In the genomic region with DNA sequence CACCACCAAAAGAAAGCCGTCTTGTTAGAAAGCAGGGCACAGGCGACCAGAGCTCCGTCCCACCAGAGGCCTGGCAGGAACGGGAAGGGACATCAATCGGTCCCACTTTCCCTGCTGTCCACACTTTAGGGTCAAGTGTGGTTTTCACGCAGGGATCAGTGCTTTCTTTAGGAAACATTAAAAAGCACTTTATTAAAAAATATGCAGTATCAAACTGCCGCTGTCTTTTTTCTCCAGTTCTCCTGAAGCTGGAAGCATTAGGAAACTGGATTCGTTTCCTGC, we compare ENCODE assay signal across 9 cellular contexts. TPM values are rescaled to one million over a fixed set of nuclear protein-coding genes. Genes with fewer than 3 reads are reported as not detected.
DNase-seq lines count a peak whose midpoint lies in the region; ATAC-seq and TF ChIP-seq lines count a peak whose summit lies in the region.
"Had no signal": no experiment of that assay in that cellular context is flagged by ENCODE, and none has a peak within 500 bp of the region (broad histone marks: within the 10 kb centered on the region; RNA-seq: fewer than 3 reads in every experiment).

No MANE protein-coding gene starts in this region.

- peaks cover 40% of the 10 kb centered on the region for H3K4me1 Mint-ChIP-seq in activated T-cell treated with anti-CD3 and anti-CD28 coated beads, Interleukin-2, amount 50 U/mL, for 4 hours (ENCODE audit: low read depth)
- peaks cover 18% of the 10 kb centered on the region for H3K4me1 Mint-ChIP-seq in brain
- peaks cover 56% of the 10 kb centered on the region for H3K4me1 Mint-ChIP-seq in memory B cell

- H3K36me3 ChIP-seq in tibial nerve, result no peaks in the 10 kb centered on the region
- H3K36me3 ChIP-seq: SJCRH30 had no signal

- peaks cover 0 to 38% of the 10 kb centered on the region in 2 donors for H3K27me3 ChIP-seq in tibial nerve
- H3K27me3 ChIP-seq: SJCRH30 had no signal

- H3K4me3 ChIP-seq in tibial nerve, result peak overlapping the region; percentile 24 to 54 (median 40)
- H3K4me3 ChIP-seq: SJCRH30 had no signal

- peaks cover 3% of the 10 kb centered on the region for H3K9me3 Mint-ChIP-seq in activated T-cell treated with anti-CD3 and anti-CD28 coated beads, Interleukin-2, amount 50 U/mL, for 4 hours
- H3K9me3 Mint-ChIP-seq in brain (peaks cover 0 to 10% (median 0%) of the 10 kb centered on the region in 5 experiments), memory B cell (no peaks in the 10 kb centered on the region)

- H3K4me1 ChIP-seq in tibial nerve, result peaks cover 0 to 14% (median 0%) of the 10 kb centered on the region in 4 donors

- no peak for ATAC-seq in activated T-cell treated with anti-CD3 and anti-CD28 coated beads, Interleukin-2, amount 50 U/mL, for 4 hours
- ATAC-seq in memory B cell (ENCODE audit: low read depth) (no peak), HG03139 (IDR thresholded peaks at IDR 0.05; ENCODE audit: unreplicated experiment) (no peak), HG03175 (IDR thresholded peaks at IDR 0.05; ENCODE audit: unreplicated experiment) (no peak), left lobe of liver (no peak)

- H3K27me3 Mint-ChIP-seq in activated T-cell treated with anti-CD3 and anti-CD28 coated beads, Interleukin-2, amount 50 U/mL, for 4 hours (ENCODE audit: low read depth), result peaks cover 2% of the 10 kb centered on the region
- H3K27me3 Mint-ChIP-seq in brain, result peaks cover 81% of the 10 kb centered on the region
- H3K27me3 Mint-ChIP-seq in memory B cell, result no peaks in the 10 kb centered on the region

- WGBS in tibial nerve, 2 donors, result 39 to 48% methylated on average over 8 of the region's 8 CpGs

- H3K27ac ChIP-seq in tibial nerve, result peak overlapping the region in 1 of 4 donors; percentile 61
- H3K27ac ChIP-seq: SJCRH30 had no signal

- peak overlapping the region; percentile 78 for H3K4me3 Mint-ChIP-seq in activated T-cell treated with anti-CD3 and anti-CD28 coated beads, Interleukin-2, amount 50 U/mL, for 4 hours
- peak overlapping the region; percentile 60 to 81 (median 71) for H3K4me3 Mint-ChIP-seq in brain
- H3K4me3 Mint-ChIP-seq in memory B cell, result peak overlapping the region; percentile 91

- TF ChIP-seq EP300 in tibial nerve (IDR thresholded peaks at IDR 0.05), result no peak

- DNase-seq in activated T-cell treated with anti-CD3 and anti-CD28 coated beads, Interleukin-2, amount 50 U/mL, for 4 hours, result no peak
- DNase-seq in activated T-cell treated with anti-CD3 and anti-CD28 coated beads, Interleukin-2, amount 50 U/mL, for 1 hour, result no peak
- DNase-seq in memory B cell (ENCODE audit: low spot score in 2 of 2) (no peak), tibial nerve (ENCODE audit: low spot score in 2 of 2) (no peak), left lobe of liver (ENCODE audit: low spot score) (no peak)
- DNase-seq: SJCRH30 had no signal

- H3K27ac Mint-ChIP-seq in brain (no peak overlapping the region), memory B cell (peak overlapping the region; percentile 88)

- no peaks in the 10 kb centered on the region for H3K36me3 Mint-ChIP-seq in activated T-cell treated with anti-CD3 and anti-CD28 coated beads, Interleukin-2, amount 50 U/mL, for 4 hours (ENCODE audit: insufficient read depth)
- no peaks in the 10 kb centered on the region for H3K36me3 Mint-ChIP-seq in brain
- peaks cover 5% of the 10 kb centered on the region for H3K36me3 Mint-ChIP-seq in memory B cell

- no peak for TF ChIP-seq CTCF in brain (conservative IDR thresholded peaks at IDR 0.05)
- TF ChIP-seq CTCF in tibial nerve (IDR thresholded peaks at IDR 0.05), result no peak

- no peaks in the 10 kb centered on the region for H3K9me3 ChIP-seq in tibial nerve
- H3K9me3 ChIP-seq: SJCRH30 had no signal

- no peak for TF ChIP-seq POLR2A in tibial nerve (IDR thresholded peaks at IDR 0.05)

RNA-seq across cellular contexts. Expression of a gene that starts 0.4 kb away (rescaled TPM):
- 1 to 10 TPM; 3.4 to 5.1 (median 4.6) TPM for total RNA-seq in activated T-cell treated with anti-CD3 and anti-CD28 coated beads, Interleukin-2, amount 50 U/mL, for 4 hours
- 0.41 TPM for polyA plus RNA-seq in brain (ENCODE audit: insufficient read depth, low read depth, low replicate concordance)
- total RNA-seq in tibial nerve, result 1 to 10 TPM in 2 of 4 donors, not detected in 2; 1.3 to 1.5 TPM
- 4.5 TPM for total RNA-seq in left lobe of liver
- total RNA-seq: SJCRH30 had no signal

RNA-seq across cellular contexts. Expression of a gene that starts 43.7 kb away (rescaled TPM):
- total RNA-seq in activated T-cell treated with anti-CD3 and anti-CD28 coated beads, Interleukin-2, amount 50 U/mL, for 4 hours, result under 1 TPM in 1 of 3 donors, not detected in 2; 0.08 TPM
- not detected for polyA plus RNA-seq in brain (ENCODE audit: insufficient read depth, low read depth, low replicate concordance)
- total RNA-seq in tibial nerve, result not detected
- 2.9 TPM for total RNA-seq in left lobe of liver
- total RNA-seq: SJCRH30 had no signal
